ENCODE assay signal across 16 cellular contexts in genomic region chr17:80637286-80637703, GRCh38.
DNase-seq lines count a peak whose midpoint lies in the region; ATAC-seq and TF ChIP-seq lines count a peak whose summit lies in the region.
"Had no signal": no experiment of that assay in that cellular context is flagged by ENCODE, and none has a peak within 500 bp of the region (broad histone marks: within the 10 kb centered on the region; RNA-seq: fewer than 3 reads in every experiment).

No MANE protein-coding gene starts in this region.

- no peaks in the 10 kb centered on the region for H3K9me3 Mint-ChIP-seq in HFFc6

- peak; percentile 79 for ATAC-seq in left colon
- no peak for ATAC-seq in HG02840 (IDR thresholded peaks at IDR 0.05; ENCODE audit: low FRiP score, unreplicated experiment)
- ATAC-seq: psoas muscle had no signal

- DNase-seq in DMS153 treated with DMSO at 0.1 percent for 48 hours (lab: John Stamatoyannopoulos, UW; ENCODE audit: unreplicated experiment) (peak; percentile 78), NCI-H748 treated with DMSO at 0.1 percent for 48 hours (lab: John Stamatoyannopoulos, UW) (peak; percentile 50), left colon (peak in 1 of 2 donors; percentile 26), T-helper 9 cell (no peak), HFFc6 (no peak), iPS-NIHi7 (ENCODE audit: extremely low spot score) (no peak)
- DNase-seq: aorta, IMR-90, MV-4-11, NCI-H524, Peyer's patch, SW 1271 had no signal

- no peaks in the 10 kb centered on the region for H3K4me1 Mint-ChIP-seq in HFFc6 (ENCODE audit: low read depth)

- H3K36me3 Mint-ChIP-seq in HFFc6 (ENCODE audit: low read depth), result peaks cover 13% of the 10 kb centered on the region

- H3K27ac Mint-ChIP-seq in HFFc6, result no peak overlapping the region

- TF ChIP-seq CTCF in HFFc6 (IDR thresholded peaks at IDR 0.05), result no peak

- H3K27ac ChIP-seq in KOPT-K1 (ENCODE audit: low read depth, low read length, poor library complexity, severe bottlenecking), result peak overlapping the region; percentile 0
- H3K27ac ChIP-seq: coronary artery, Peyer's patch, psoas muscle had no signal

- intact Hi-C loops in left colon (cut with DNase I, micrococcal nuclease), result no loop called here

- no peaks in the 10 kb centered on the region for H3K9me3 ChIP-seq in KOPT-K1 (ENCODE audit: insufficient read depth, low read length, poor library complexity, severe bottlenecking)
- H3K9me3 ChIP-seq: Peyer's patch, psoas muscle had no signal

- H3K4me3 Mint-ChIP-seq in HFFc6, result no peak overlapping the region

- H3K27me3 Mint-ChIP-seq in HFFc6 (ENCODE audit: insufficient read depth), result peaks cover 3% of the 10 kb centered on the region

- H3K36me3 ChIP-seq in KOPT-K1 (ENCODE audit: insufficient read depth, low read length), result no peaks in the 10 kb centered on the region
- H3K36me3 ChIP-seq: Peyer's patch had no signal

Comparison
In these comparisons a context has a peak if more than half of its experiments do, and no peak if none do; other contexts are left out.
1. DNase-seq: peak in DMS153 treated with DMSO at 0.1 percent for 48 hours (single experiment) and NCI-H748 treated with DMSO at 0.1 percent for 48 hours (single experiment); none in T-helper 9 cell (single experiment), HFFc6 (single experiment) and iPS-NIHi7 (single experiment).